ENCODE assay signal across 1 cellular context in genomic region chr3:81300324-81300927, GRCh38.
TF ChIP-seq lines count a peak whose summit lies in the region.

No MANE protein-coding gene starts in this region.

TF ChIP-seq in HepG2, 621 proteins besides CTCF, POLR2A, EP300 and RAD21 (continued from another document and continues in another):
- TF ChIP-seq ZNF609 (CRISPR knock-in tag; IDR thresholded peaks at IDR 0.05; ENCODE audit: borderline replicate concordance): peak; percentile 100
- peak; percentile 73 for TF ChIP-seq ZBTB7B (CRISPR knock-in tag; IDR thresholded peaks at IDR 0.05)
- TF ChIP-seq ZBTB3 (CRISPR knock-in tag; IDR thresholded peaks at IDR 0.05; ENCODE audit: borderline replicate concordance, low read depth): no peak
- TF ChIP-seq NONO (IDR thresholded peaks at IDR 0.05): no peak
- 0 out of 2 replicates have a peak, but pooled peaks have one; percentile 76 for TF ChIP-seq NONO (CRISPR knock-in tag; conservative IDR thresholded peaks at IDR 0.05)
- peak; percentile 87 for TF ChIP-seq ZNF724P (CRISPR knock-in tag; IDR thresholded peaks at IDR 0.05; ENCODE audit: borderline replicate concordance)
- TF ChIP-seq, protein P1, sequence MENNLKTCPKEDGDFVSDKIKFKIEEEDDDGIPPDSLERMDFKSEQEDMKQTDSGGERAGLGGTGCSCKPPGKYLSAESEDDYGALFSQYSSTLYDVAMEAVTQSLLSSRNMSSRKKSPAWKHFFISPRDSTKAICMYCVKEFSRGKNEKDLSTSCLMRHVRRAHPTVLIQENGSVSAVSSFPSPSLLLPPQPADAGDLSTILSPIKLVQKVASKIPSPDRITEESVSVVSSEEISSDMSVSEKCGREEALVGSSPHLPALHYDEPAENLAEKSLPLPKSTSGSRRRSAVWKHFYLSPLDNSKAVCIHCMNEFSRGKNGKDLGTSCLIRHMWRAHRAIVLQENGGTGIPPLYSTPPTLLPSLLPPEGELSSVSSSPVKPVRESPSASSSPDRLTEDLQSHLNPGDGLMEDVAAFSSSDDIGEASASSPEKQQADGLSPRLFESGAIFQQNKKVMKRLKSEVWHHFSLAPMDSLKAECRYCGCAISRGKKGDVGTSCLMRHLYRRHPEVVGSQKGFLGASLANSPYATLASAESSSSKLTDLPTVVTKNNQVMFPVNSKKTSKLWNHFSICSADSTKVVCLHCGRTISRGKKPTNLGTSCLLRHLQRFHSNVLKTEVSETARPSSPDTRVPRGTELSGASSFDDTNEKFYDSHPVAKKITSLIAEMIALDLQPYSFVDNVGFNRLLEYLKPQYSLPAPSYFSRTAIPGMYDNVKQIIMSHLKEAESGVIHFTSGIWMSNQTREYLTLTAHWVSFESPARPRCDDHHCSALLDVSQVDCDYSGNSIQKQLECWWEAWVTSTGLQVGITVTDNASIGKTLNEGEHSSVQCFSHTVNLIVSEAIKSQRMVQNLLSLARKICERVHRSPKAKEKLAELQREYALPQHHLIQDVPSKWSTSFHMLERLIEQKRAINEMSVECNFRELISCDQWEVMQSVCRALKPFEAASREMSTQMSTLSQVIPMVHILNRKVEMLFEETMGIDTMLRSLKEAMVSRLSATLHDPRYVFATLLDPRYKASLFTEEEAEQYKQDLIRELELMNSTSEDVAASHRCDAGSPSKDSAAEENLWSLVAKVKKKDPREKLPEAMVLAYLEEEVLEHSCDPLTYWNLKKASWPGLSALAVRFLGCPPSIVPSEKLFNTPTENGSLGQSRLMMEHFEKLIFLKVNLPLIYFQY (CRISPR knock-in tag; IDR thresholded peaks at IDR 0.05; ENCODE audit: borderline replicate concordance): peak; percentile 71; the same call in 1 of the 2 replicates
- TF ChIP-seq RFXAP (CRISPR knock-in tag; IDR thresholded peaks at IDR 0.05; ENCODE audit: borderline replicate concordance): peak; percentile 39; the same call in 1 of the 2 replicates
- no peak for TF ChIP-seq ZNF251 (CRISPR knock-in tag; IDR thresholded peaks at IDR 0.05)
- TF ChIP-seq CHD2 (IDR thresholded peaks at IDR 0.05; ENCODE audit: low read depth, low read length): no peak
- no peak for TF ChIP-seq TRAFD1 (CRISPR knock-in tag; IDR thresholded peaks at IDR 0.05; ENCODE audit: borderline replicate concordance)
- peak; percentile 100 for TF ChIP-seq TBX3 (IDR thresholded peaks at IDR 0.05; ENCODE audit: borderline replicate concordance)
- TF ChIP-seq BRF2 (CRISPR knock-in tag; IDR thresholded peaks at IDR 0.05): peak; percentile 92
- TF ChIP-seq SKI (IDR thresholded peaks at IDR 0.05; ENCODE audit: partially characterized antibody): peak; percentile 67
- peak; percentile 90 for TF ChIP-seq POGZ (CRISPR knock-in tag; IDR thresholded peaks at IDR 0.05)
- TF ChIP-seq ZNF234 (CRISPR knock-in tag; conservative IDR thresholded peaks at IDR 0.05): no peak
- TF ChIP-seq KMT2B (CRISPR knock-in tag; IDR thresholded peaks at IDR 0.05): peak; percentile 52
- no peak for TF ChIP-seq SAFB2 (CRISPR knock-in tag; IDR thresholded peaks at IDR 0.05; ENCODE audit: borderline replicate concordance, low read depth)
- TF ChIP-seq GLI4 (CRISPR knock-in tag; IDR thresholded peaks at IDR 0.05; ENCODE audit: borderline replicate concordance): no peak
- TF ChIP-seq SRY (CRISPR knock-in tag; IDR thresholded peaks at IDR 0.05): no peak
- peak; percentile 89 for TF ChIP-seq MEIS1 (CRISPR knock-in tag; IDR thresholded peaks at IDR 0.05; ENCODE audit: borderline replicate concordance)
- TF ChIP-seq RNF2 (conservative IDR thresholded peaks at IDR 0.05; ENCODE audit: low read depth): 0 out of 2 replicates have a peak, but pooled peaks have one; percentile 44
- peak; percentile 93 for TF ChIP-seq ZSCAN30 (CRISPR knock-in tag; IDR thresholded peaks at IDR 0.05)
- TF ChIP-seq ZMYM2 (CRISPR knock-in tag; IDR thresholded peaks at IDR 0.05): 0 out of 2 replicates have a peak, but pooled peaks have one; percentile 50
- TF ChIP-seq NBN (conservative IDR thresholded peaks at IDR 0.05): no peak
- no peak; the same call in 1 of the 2 replicates for TF ChIP-seq ZNF543 (CRISPR knock-in tag; IDR thresholded peaks at IDR 0.05)
- peak; percentile 82 for TF ChIP-seq SAP130 (CRISPR knock-in tag; IDR thresholded peaks at IDR 0.05; ENCODE audit: low read depth)
- TF ChIP-seq LCORL (IDR thresholded peaks at IDR 0.05): 0 out of 2 replicates have a peak, but pooled peaks have one; percentile 27
- TF ChIP-seq LCORL (CRISPR knock-in tag; IDR thresholded peaks at IDR 0.05): peak; percentile 62
- peak; percentile 85; the same call in 1 of the 2 replicates for TF ChIP-seq ZFP82 (CRISPR knock-in tag; IDR thresholded peaks at IDR 0.05; ENCODE audit: borderline replicate concordance)
- no peak for TF ChIP-seq CBX2 (IDR thresholded peaks at IDR 0.05; ENCODE audit: low read depth, low read length)
- TF ChIP-seq CBX2 (CRISPR knock-in tag; IDR thresholded peaks at IDR 0.05; ENCODE audit: low read depth): peak; percentile 73; the same call in 1 of the 2 replicates
- TF ChIP-seq, protein P2, sequence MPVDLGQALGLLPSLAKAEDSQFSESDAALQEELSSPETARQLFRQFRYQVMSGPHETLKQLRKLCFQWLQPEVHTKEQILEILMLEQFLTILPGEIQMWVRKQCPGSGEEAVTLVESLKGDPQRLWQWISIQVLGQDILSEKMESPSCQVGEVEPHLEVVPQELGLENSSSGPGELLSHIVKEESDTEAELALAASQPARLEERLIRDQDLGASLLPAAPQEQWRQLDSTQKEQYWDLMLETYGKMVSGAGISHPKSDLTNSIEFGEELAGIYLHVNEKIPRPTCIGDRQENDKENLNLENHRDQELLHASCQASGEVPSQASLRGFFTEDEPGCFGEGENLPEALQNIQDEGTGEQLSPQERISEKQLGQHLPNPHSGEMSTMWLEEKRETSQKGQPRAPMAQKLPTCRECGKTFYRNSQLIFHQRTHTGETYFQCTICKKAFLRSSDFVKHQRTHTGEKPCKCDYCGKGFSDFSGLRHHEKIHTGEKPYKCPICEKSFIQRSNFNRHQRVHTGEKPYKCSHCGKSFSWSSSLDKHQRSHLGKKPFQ (CRISPR knock-in tag; IDR thresholded peaks at IDR 0.05; ENCODE audit: insufficient replicate concordance): peak; percentile 66
- TF ChIP-seq ZNF75D (CRISPR knock-in tag; IDR thresholded peaks at IDR 0.05; ENCODE audit: borderline replicate concordance): no peak
- TF ChIP-seq, protein P3, sequence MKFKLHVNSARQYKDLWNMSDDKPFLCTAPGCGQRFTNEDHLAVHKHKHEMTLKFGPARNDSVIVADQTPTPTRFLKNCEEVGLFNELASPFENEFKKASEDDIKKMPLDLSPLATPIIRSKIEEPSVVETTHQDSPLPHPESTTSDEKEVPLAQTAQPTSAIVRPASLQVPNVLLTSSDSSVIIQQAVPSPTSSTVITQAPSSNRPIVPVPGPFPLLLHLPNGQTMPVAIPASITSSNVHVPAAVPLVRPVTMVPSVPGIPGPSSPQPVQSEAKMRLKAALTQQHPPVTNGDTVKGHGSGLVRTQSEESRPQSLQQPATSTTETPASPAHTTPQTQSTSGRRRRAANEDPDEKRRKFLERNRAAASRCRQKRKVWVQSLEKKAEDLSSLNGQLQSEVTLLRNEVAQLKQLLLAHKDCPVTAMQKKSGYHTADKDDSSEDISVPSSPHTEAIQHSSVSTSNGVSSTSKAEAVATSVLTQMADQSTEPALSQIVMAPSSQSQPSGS (CRISPR knock-in tag; IDR thresholded peaks at IDR 0.05): peak; percentile 94
- TF ChIP-seq ZNF230 (CRISPR knock-in tag; IDR thresholded peaks at IDR 0.05): no peak
- no peak for TF ChIP-seq CERS6 (CRISPR knock-in tag; IDR thresholded peaks at IDR 0.05)
- TF ChIP-seq CREBL2 (CRISPR knock-in tag; IDR thresholded peaks at IDR 0.05; ENCODE audit: borderline replicate concordance): no peak
- TF ChIP-seq PAF1 (CRISPR knock-in tag; IDR thresholded peaks at IDR 0.05): no peak
- TF ChIP-seq NFYB (CRISPR knock-in tag; IDR thresholded peaks at IDR 0.05): no peak
- TF ChIP-seq, protein P4, sequence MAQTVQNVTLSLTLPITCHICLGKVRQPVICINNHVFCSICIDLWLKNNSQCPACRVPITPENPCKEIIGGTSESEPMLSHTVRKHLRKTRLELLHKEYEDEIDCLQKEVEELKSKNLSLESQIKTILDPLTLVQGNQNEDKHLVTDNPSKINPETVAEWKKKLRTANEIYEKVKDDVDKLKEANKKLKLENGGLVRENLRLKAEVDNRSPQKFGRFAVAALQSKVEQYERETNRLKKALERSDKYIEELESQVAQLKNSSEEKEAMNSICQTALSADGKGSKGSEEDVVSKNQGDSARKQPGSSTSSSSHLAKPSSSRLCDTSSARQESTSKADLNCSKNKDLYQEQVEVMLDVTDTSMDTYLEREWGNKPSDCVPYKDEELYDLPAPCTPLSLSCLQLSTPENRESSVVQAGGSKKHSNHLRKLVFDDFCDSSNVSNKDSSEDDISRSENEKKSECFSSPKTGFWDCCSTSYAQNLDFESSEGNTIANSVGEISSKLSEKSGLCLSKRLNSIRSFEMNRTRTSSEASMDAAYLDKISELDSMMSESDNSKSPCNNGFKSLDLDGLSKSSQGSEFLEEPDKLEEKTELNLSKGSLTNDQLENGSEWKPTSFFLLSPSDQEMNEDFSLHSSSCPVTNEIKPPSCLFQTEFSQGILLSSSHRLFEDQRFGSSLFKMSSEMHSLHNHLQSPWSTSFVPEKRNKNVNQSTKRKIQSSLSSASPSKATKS (CRISPR knock-in tag; IDR thresholded peaks at IDR 0.05): peak; percentile 71; the same call in 1 of the 2 replicates
- TF ChIP-seq ZNF260 (CRISPR knock-in tag; IDR thresholded peaks at IDR 0.05; ENCODE audit: borderline replicate concordance, low read depth): no peak
- no peak for TF ChIP-seq KDM4B (CRISPR knock-in tag; IDR thresholded peaks at IDR 0.05)
- no peak for TF ChIP-seq MXD1 (CRISPR knock-in tag; IDR thresholded peaks at IDR 0.05)
- peak; percentile 88; the same call in 1 of the 2 replicates for TF ChIP-seq CBFB (CRISPR knock-in tag; IDR thresholded peaks at IDR 0.05)
- TF ChIP-seq SRF (IDR thresholded peaks at IDR 0.05; ENCODE audit: low read depth, low read length): no peak
- peak; percentile 95 for TF ChIP-seq JUNB (CRISPR knock-in tag; IDR thresholded peaks at IDR 0.05; ENCODE audit: borderline replicate concordance)
- no peak for TF ChIP-seq ZNF660 (CRISPR knock-in tag; IDR thresholded peaks at IDR 0.05; ENCODE audit: borderline replicate concordance, low read depth)
- no peak for TF ChIP-seq TMF1 (CRISPR knock-in tag; IDR thresholded peaks at IDR 0.05; ENCODE audit: low read depth)
